21 cellular contexts compared by ENCODE assay signal in genomic region chr2:55592130-55592529, GRCh38.
"Had no signal": no experiment of that assay in that cellular context is flagged by ENCODE, and none has a peak within 500 bp of the region (broad histone marks: within the 10 kb centered on the region; RNA-seq: fewer than 3 reads in every experiment).

No MANE protein-coding gene starts in this region.

- H3K27me3 ChIP-seq: adrenal gland, heart right ventricle, neural progenitor cell, sigmoid colon, spleen, upper lobe of left lung had no signal

- H3K4me2 ChIP-seq: neural progenitor cell had no signal

- DNase-seq: activated CD4-positive, alpha-beta T cell treated with anti-CD3 and anti-CD28 coated beads for 1 hour; activated CD4-positive, alpha-beta T cell treated with anti-CD3 and anti-CD28 coated beads, Interleukin-2, amount 50 U/mL, for 1 hour; activated CD8-positive, alpha-beta T cell treated with anti-CD3 and anti-CD28 coated beads, Interleukin-2, amount 10 ng/mL, durations not matched to agents 7 days and 5 days; activated naive CD4-positive, alpha-beta T cell; adrenal gland; heart right ventricle; left colon; mesenchymal stem cell; mucosa of descending colon; naive B cell; retina; sigmoid colon; spleen; stimulated activated CD4-positive, alpha-beta T cell treated with anti-CD3 and anti-CD28 coated beads, Interleukin-4, amount 100 ng/mL, for 1 hour; stimulated activated naive CD4-positive, alpha-beta T cell treated with Interleukin-2 at 50 U/mL for 16 hours; upper lobe of left lung; WERI-Rb-1 had no signal

- H3K4me1 ChIP-seq: neural progenitor cell had no signal

- H3K9me3 ChIP-seq: adrenal gland, heart right ventricle, mucosa of descending colon, sigmoid colon, spleen, thoracic aorta, upper lobe of left lung had no signal

- H3K4me3 ChIP-seq: adrenal gland, heart right ventricle, mucosa of descending colon, neural progenitor cell, sigmoid colon, spleen, thoracic aorta, upper lobe of left lung had no signal

- H3K27ac ChIP-seq: adrenal gland, heart right ventricle, neural progenitor cell, sigmoid colon, spleen, thoracic aorta, upper lobe of left lung, WERI-Rb-1 had no signal

- H2AFZ ChIP-seq: neural progenitor cell had no signal

- H3K9ac ChIP-seq: neural progenitor cell had no signal

- FAIRE-seq: keratinocyte had no signal

- ATAC-seq: activated CD8-positive, alpha-beta T cell treated with anti-CD3 and anti-CD28 coated beads, Interleukin-2, amount 10 ng/mL, durations not matched to agents 7 days and 5 days; activated T-helper 17 cell treated with anti-CD3 and anti-CD28 coated beads, Interleukin-2, amount 50 U/mL, for 72 hours; heart right ventricle; left colon; mucosa of descending colon had no signal
